Comparison of ENCODE assay signal across 10 cellular contexts in the genomic region with DNA sequence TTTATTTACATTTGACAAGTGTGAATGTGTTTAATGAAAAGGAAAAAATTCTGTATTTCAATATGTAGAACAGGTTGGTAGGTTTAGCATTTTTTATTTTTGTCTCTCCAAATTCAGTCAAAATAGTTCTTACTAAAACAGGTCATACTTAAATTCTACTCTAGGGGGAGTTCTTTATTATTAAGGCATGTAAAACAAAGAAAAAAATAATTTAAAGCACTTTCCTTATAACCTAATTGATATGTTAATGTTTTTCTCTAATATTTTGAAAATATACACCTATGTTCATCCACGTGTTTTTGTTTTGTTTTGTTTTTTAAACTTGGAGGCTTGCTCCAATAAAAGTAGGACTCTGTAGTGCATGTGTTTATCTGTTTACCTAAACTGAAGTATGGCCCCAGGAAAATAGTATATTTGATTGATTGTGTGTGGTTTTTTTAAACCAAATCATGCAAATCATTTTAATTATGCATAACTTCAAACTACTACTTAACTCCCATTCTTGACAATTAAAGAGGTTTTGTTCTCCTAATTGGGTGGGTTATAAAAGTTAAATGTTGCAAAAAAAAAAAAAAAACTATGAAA.
DNase-seq lines count a peak whose midpoint lies in the region; ATAC-seq and TF ChIP-seq lines count a peak whose summit lies in the region.
"Had no signal": no experiment of that assay in that cellular context is flagged by ENCODE, and none has a peak within 500 bp of the region (broad histone marks: within the 10 kb centered on the region; RNA-seq: fewer than 3 reads in every experiment).

No MANE protein-coding gene starts in this region.

- no peaks in the 10 kb centered on the region for H3K4me1 Mint-ChIP-seq in stimulated activated effector memory CD8-positive, alpha-beta T cell treated with anti-CD3 and anti-CD28 coated beads, Interleukin-12 subunit alpha, Interleukin-12 subunit beta, amount 100 ng/mL, for 72 hours
- H3K4me1 Mint-ChIP-seq: activated naive CD8-positive, alpha-beta T cell treated with anti-CD3 and anti-CD28 coated beads, Interleukin-2, amount 50 U/mL, for 24 hours had no signal

- no peak overlapping the region for H3K4me2 ChIP-seq in mammary epithelial cell (ENCODE audit: insufficient read depth, low read depth, low read length)

- H3K36me3 ChIP-seq in mammary epithelial cell (ENCODE audit: insufficient read depth, low read length) (no peaks in the 10 kb centered on the region), left lung (no peaks in the 10 kb centered on the region)

- no peak overlapping the region for H3K4me3 Mint-ChIP-seq in stimulated activated effector memory CD8-positive, alpha-beta T cell treated with anti-CD3 and anti-CD28 coated beads, Interleukin-12 subunit alpha, Interleukin-12 subunit beta, amount 100 ng/mL, for 72 hours
- H3K4me3 Mint-ChIP-seq: activated naive CD8-positive, alpha-beta T cell treated with anti-CD3 and anti-CD28 coated beads, Interleukin-2, amount 50 U/mL, for 24 hours had no signal

- H3K9me3 Mint-ChIP-seq in stimulated activated effector memory CD8-positive, alpha-beta T cell treated with anti-CD3 and anti-CD28 coated beads, Interleukin-12 subunit alpha, Interleukin-12 subunit beta, amount 100 ng/mL, for 72 hours: no peaks in the 10 kb centered on the region
- H3K9me3 Mint-ChIP-seq: activated naive CD8-positive, alpha-beta T cell treated with anti-CD3 and anti-CD28 coated beads, Interleukin-2, amount 50 U/mL, for 24 hours had no signal

- H3K36me3 Mint-ChIP-seq in stimulated activated effector memory CD8-positive, alpha-beta T cell treated with anti-CD3 and anti-CD28 coated beads, Interleukin-12 subunit alpha, Interleukin-12 subunit beta, amount 100 ng/mL, for 72 hours: no peaks in the 10 kb centered on the region

- no peak overlapping the region for H3K4me3 ChIP-seq in Jurkat, Clone E6-1 (ENCODE audit: low read length)
- no peak overlapping the region for H3K4me3 ChIP-seq in mammary epithelial cell (replicated peaks in 1 of 3; ENCODE audit: insufficient read depth in 1 of 3, low read depth in 2 of 3, low read length in 3 of 3)
- no peak overlapping the region for H3K4me3 ChIP-seq in left lung

- dilution Hi-C loops in mammary epithelial cell (cut with HindIII; ENCODE audit: low sequenced_read_pairs): no loop called here

- no peak overlapping the region for H2AFZ ChIP-seq in mammary epithelial cell (ENCODE audit: low read depth, low read length)

- H3K27ac ChIP-seq in C4-2B (no peak overlapping the region), mammary epithelial cell (ENCODE audit: insufficient read depth, low read depth, low read length) (no peak overlapping the region), left lung (no peak overlapping the region)

- intact Hi-C loops in mammary epithelial cell (cut with micrococcal nuclease): no loop called here
- intact Hi-C loops in left lung (cut with DNase I): no loop called here

- peak; percentile 2 for DNase-seq in Jurkat, Clone E6-1 (ENCODE audit: low read depth, low spot score)
- DNase-seq in mammary epithelial cell: no peak
- DNase-seq in lung microvascular endothelial cell (ENCODE audit: low read depth in 2 of 2): peak; percentile 3 to 5
- no peak for DNase-seq in stimulated activated effector memory CD8-positive, alpha-beta T cell treated with anti-CD3 and anti-CD28 coated beads, Interleukin-12 subunit alpha, Interleukin-12 subunit beta, amount 100 ng/mL, for 72 hours (ENCODE audit: low spot score in 2 of 2)
- no peak for DNase-seq in GDM1 (lab: John Stamatoyannopoulos, UW)
- no peak for DNase-seq in omental fat pad (ENCODE audit: low spot score)
- DNase-seq in left lung: no peak
- DNase-seq: activated naive CD8-positive, alpha-beta T cell treated with anti-CD3 and anti-CD28 coated beads, Interleukin-2, amount 50 U/mL, for 24 hours; T1000 had no signal

- H3K4me1 ChIP-seq in mammary epithelial cell (ENCODE audit: insufficient read depth, low read length) (no peaks in the 10 kb centered on the region), left lung (no peaks in the 10 kb centered on the region)

- H3K9ac ChIP-seq in mammary epithelial cell (ENCODE audit: insufficient read depth, low read length): no peak overlapping the region

- in situ Hi-C loops in mammary epithelial cell (cut with MboI; ENCODE audit: low sequenced_read_pairs in 2 of 2): no loop called here

- CTCF ChIA-PET in mammary epithelial cell (lab: Charles Lee; ENCODE audit: low non-redundant PET): no interaction called here

- no peaks in the 10 kb centered on the region for H3K79me2 ChIP-seq in mammary epithelial cell (ENCODE audit: insufficient read depth, low read length)

- no TSS peak for BruUV-seq in mammary epithelial cell (replicated peaks; lab: Mats Ljungman, UMichigan)

- peak; percentile 46 for TF ChIP-seq CTCF in C4-2B (conservative IDR thresholded peaks at IDR 0.05)
- TF ChIP-seq CTCF in mammary epithelial cell (conservative IDR thresholded peaks at IDR 0.05 in 1 of 2, IDR thresholded peaks at IDR 0.05 in 1 of 2; ENCODE audit: extremely low read depth in 1 of 2, insufficient read depth in 1 of 2, low read depth in 1 of 2, low read length in 2 of 2): peak; percentile 25 to 35
- no peak for TF ChIP-seq CTCF in omental fat pad (IDR thresholded peaks at IDR 0.05)
- no peak for TF ChIP-seq CTCF in left lung (IDR thresholded peaks at IDR 0.05)

- H3K27me3 ChIP-seq in mammary epithelial cell (ENCODE audit: insufficient read depth, low read length) (no peaks in the 10 kb centered on the region), left lung (no peaks in the 10 kb centered on the region)

- no peaks in the 10 kb centered on the region for H4K20me1 ChIP-seq in mammary epithelial cell (ENCODE audit: insufficient read depth, low read length)

- WGBS in mammary epithelial cell (ENCODE audit: low coverage, missing lambda C conversion rate): 25% methylated on average over 1 of the region's 1 CpG

- H3K9me3 ChIP-seq in mammary epithelial cell (replicated peaks; ENCODE audit: insufficient read depth, low read length) (no peaks in the 10 kb centered on the region), left lung (no peaks in the 10 kb centered on the region)

- H3K27ac Mint-ChIP-seq in stimulated activated effector memory CD8-positive, alpha-beta T cell treated with anti-CD3 and anti-CD28 coated beads, Interleukin-12 subunit alpha, Interleukin-12 subunit beta, amount 100 ng/mL, for 72 hours: no peak overlapping the region
- H3K27ac Mint-ChIP-seq: activated naive CD8-positive, alpha-beta T cell treated with anti-CD3 and anti-CD28 coated beads, Interleukin-2, amount 50 U/mL, for 24 hours had no signal

- no peak for ATAC-seq in stimulated activated effector memory CD8-positive, alpha-beta T cell treated with anti-CD3 and anti-CD28 coated beads, Interleukin-12 subunit alpha, Interleukin-12 subunit beta, amount 100 ng/mL, for 72 hours
- ATAC-seq in omental fat pad (ENCODE audit: low FRiP score) (no peak), left lung (no peak)
- ATAC-seq: activated naive CD8-positive, alpha-beta T cell treated with anti-CD3 and anti-CD28 coated beads, Interleukin-2, amount 50 U/mL, for 24 hours had no signal

Comparison
In these comparisons a context has a peak if more than half of its experiments do, and no peak if none do; other contexts are left out.
1. CTCF ChIP-seq: peak in C4-2B (single experiment) and mammary epithelial cell (2 of 2); none in omental fat pad (0 of 3) and left lung (0 of 2).
2. DNase-seq: peak in Jurkat, Clone E6-1 (single experiment) and lung microvascular endothelial cell (2 of 2); none in mammary epithelial cell (single experiment), stimulated activated effector memory CD8-positive, alpha-beta T cell treated with anti-CD3 and anti-CD28 coated beads, Interleukin-12 subunit alpha, Interleukin-12 subunit beta, amount 100 ng/mL, for 72 hours (0 of 2), GDM1 (single experiment), omental fat pad (single experiment) and left lung (0 of 2).